Comparison of ENCODE assay signal across 8 cellular contexts in genomic region chr4:186472948-186473347, GRCh38.
DNase-seq lines count a peak whose midpoint lies in the region; ATAC-seq and TF ChIP-seq lines count a peak whose summit lies in the region.

No MANE protein-coding gene starts in this region.

- BruUV-seq in IMR-90 (replicated peaks; lab: Mats Ljungman, UMichigan), result no TSS peak

- no peak overlapping the region for H2AK5ac ChIP-seq in IMR-90 (ENCODE audit: low read depth, low read length)

- no peak overlapping the region for H2BK5ac ChIP-seq in IMR-90 (ENCODE audit: low read depth, low read length, poor library complexity, severe bottlenecking)

- peaks cover 13% of the 10 kb centered on the region for H3K27me3 Mint-ChIP-seq in brain
- no peaks in the 10 kb centered on the region for H3K27me3 Mint-ChIP-seq in stimulated activated naive CD8-positive, alpha-beta T cell treated with anti-CD3 and anti-CD28 coated beads, Interleukin-15, amount 100 ng/mL, for 72 hours
- no peaks in the 10 kb centered on the region for H3K27me3 Mint-ChIP-seq in CD8-positive, alpha-beta T cell (ENCODE audit: low read depth)

- TF ChIP-seq CTCF in IMR-90 (conservative IDR thresholded peaks at IDR 0.05; ENCODE audit: low read depth, low read length) (peak; percentile 64), brain (conservative IDR thresholded peaks at IDR 0.05) (peak; percentile 73 to 81)
- TF ChIP-seq CTCF in CD8-positive, alpha-beta T cell (IDR thresholded peaks at IDR 0.05), result no peak

- no peak overlapping the region for H4K8ac ChIP-seq in IMR-90 (ENCODE audit: low read depth in 2 of 2, low read length in 2 of 2)

- H3K14ac ChIP-seq in IMR-90 (replicated peaks; ENCODE audit: low read depth, low read length), result no peak overlapping the region

- in situ Hi-C loops in IMR-90 (cut with MboI; ENCODE audit: low sequenced_read_pairs), result no loop called here

- ATAC-seq in IMR-90 (ENCODE audit: low read depth), result peak; percentile 81
- ATAC-seq in stimulated activated naive CD8-positive, alpha-beta T cell treated with anti-CD3 and anti-CD28 coated beads, Interleukin-15, amount 100 ng/mL, for 72 hours, result no peak
- ATAC-seq in CD8-positive, alpha-beta T cell, result no peak

- TF ChIP-seq POLR2A in IMR-90 (IDR thresholded peaks at IDR 0.05; ENCODE audit: low read depth, low read length), result no peak

- H3K9me1 ChIP-seq in IMR-90 (ENCODE audit: insufficient read depth, low read length), result no peaks in the 10 kb centered on the region

- no peaks in the 10 kb centered on the region for H3K79me1 ChIP-seq in IMR-90 (ENCODE audit: low read depth in 1 of 2, low read length in 2 of 2)

- peak; percentile 47 for DNase-seq in COLO829 (ENCODE audit: low spot score)
- peak; percentile 56 for DNase-seq in IMR-90
- DNase-seq in lung microvascular endothelial cell (ENCODE audit: low read depth in 2 of 2), result peak; percentile 7 to 29
- DNase-seq in stimulated activated naive CD8-positive, alpha-beta T cell treated with anti-CD3 and anti-CD28 coated beads, Interleukin-15, amount 100 ng/mL, for 72 hours, result no peak
- DNase-seq in NCI-H1048 (lab: John Stamatoyannopoulos, UW), result no peak
- DNase-seq in NCI-H2107 treated with DMSO at 0.1 percent for 48 hours (lab: John Stamatoyannopoulos, UW; ENCODE audit: unreplicated experiment), result no peak
- DNase-seq in CD8-positive, alpha-beta T cell, result no peak

- H3K18ac ChIP-seq in IMR-90 (ENCODE audit: low read depth, low read length), result no peak overlapping the region

- no peak overlapping the region for H2BK20ac ChIP-seq in IMR-90 (ENCODE audit: low read depth, low read length)

- H3K4me1 ChIP-seq in IMR-90 (ENCODE audit: control insufficient read depth, insufficient read depth, low read length), result 0 out of 2 replicates have a peak, but pooled peaks cover 1% of the 10 kb centered on the region
- H3K4me1 ChIP-seq in CD8-positive, alpha-beta T cell (ENCODE audit: insufficient read depth, low read length), result no peaks in the 10 kb centered on the region

- H4K91ac ChIP-seq in IMR-90 (ENCODE audit: insufficient read depth, low read depth, low read length), result no peak overlapping the region

- H4K20me1 ChIP-seq in IMR-90 (ENCODE audit: insufficient read depth, low read length), result no peaks in the 10 kb centered on the region

- H4K5ac ChIP-seq in IMR-90 (ENCODE audit: low read depth, low read length), result no peak overlapping the region

- no peak overlapping the region for H3K23ac ChIP-seq in IMR-90 (ENCODE audit: low read depth, low read length)

- H3K36me3 Mint-ChIP-seq in brain, result no peaks in the 10 kb centered on the region
- H3K36me3 Mint-ChIP-seq in CD8-positive, alpha-beta T cell, result no peaks in the 10 kb centered on the region

- no CpG with 5 or more reads among the region's 4 CpGs for WGBS in IMR-90 (ENCODE audit: extremely low coverage in 2 of 2, insufficient read length in 1 of 2), 2 experiments

- intact Hi-C loops in IMR-90 (cut with micrococcal nuclease), result loop anchor here (1.0 to 10.0 kb wide), 2 partner anchors 114 to 278 kb away; partner anchors contain the start of gene CYP4V2
- intact Hi-C loops in CD8-positive, alpha-beta T cell (cut with DNase I, micrococcal nuclease), result no loop called here

- no peaks in the 10 kb centered on the region for H3K36me3 ChIP-seq in IMR-90 (ENCODE audit: control insufficient read depth, insufficient read depth, low read length)
- H3K36me3 ChIP-seq in CD8-positive, alpha-beta T cell (ENCODE audit: insufficient read depth, low read length), result no peaks in the 10 kb centered on the region

- no peak overlapping the region for H3K56ac ChIP-seq in IMR-90 (ENCODE audit: extremely low read depth, insufficient read depth, low read length)

- no peak overlapping the region for H2BK120ac ChIP-seq in IMR-90 (ENCODE audit: low read depth, low read length)

- H3K27me3 ChIP-seq in IMR-90 (ENCODE audit: control insufficient read depth, insufficient read depth, low read length), result peaks cover 5% of the 10 kb centered on the region; the same call in 1 of the 2 replicates
- H3K27me3 ChIP-seq in CD8-positive, alpha-beta T cell (ENCODE audit: insufficient read depth, low read length), result no peaks in the 10 kb centered on the region

- H3K4me3 Mint-ChIP-seq in brain, result no peak overlapping the region
- no peak overlapping the region for H3K4me3 Mint-ChIP-seq in stimulated activated naive CD8-positive, alpha-beta T cell treated with anti-CD3 and anti-CD28 coated beads, Interleukin-15, amount 100 ng/mL, for 72 hours
- no peak overlapping the region for H3K4me3 Mint-ChIP-seq in CD8-positive, alpha-beta T cell

- H3K27ac ChIP-seq in IMR-90 (ENCODE audit: insufficient read depth, low read length), result no peak overlapping the region
- H3K27ac ChIP-seq in CD8-positive, alpha-beta T cell (ENCODE audit: low read depth, low read length), result no peak overlapping the region

- no peak overlapping the region for H2AK9ac ChIP-seq in IMR-90 (replicated peaks; ENCODE audit: low read depth, low read length, poor library complexity)

- no peak overlapping the region for H2AFZ ChIP-seq in IMR-90 (replicated peaks; ENCODE audit: low read length, poor library complexity)

- H3K9ac ChIP-seq in IMR-90 (ENCODE audit: low read depth, low read length), result no peak overlapping the region

- dilution Hi-C loops in IMR-90 (cut with HindIII; ENCODE audit: low sequenced_read_pairs, unreplicated experiment), result no loop called here

- POLR2A ChIA-PET in IMR-90 (lab: Charles Lee; ENCODE audit: unreplicated experiment), result no interaction called here
- POLR2A ChIA-PET in CD8-positive, alpha-beta T cell (lab: Charles Lee), result no interaction called here

- H3K9me3 ChIP-seq in IMR-90 (ENCODE audit: control insufficient read depth, insufficient read depth, low read length), result no peaks in the 10 kb centered on the region
- no peaks in the 10 kb centered on the region for H3K9me3 ChIP-seq in CD8-positive, alpha-beta T cell (ENCODE audit: low read length)

- no peak overlapping the region for H3K4ac ChIP-seq in IMR-90 (ENCODE audit: low read depth, low read length)

- H2BK15ac ChIP-seq in IMR-90 (ENCODE audit: low read depth, low read length), result no peak overlapping the region

- H3K27ac Mint-ChIP-seq in brain, result peak overlapping the region in 1 of 5 experiments; percentile 24
- no peak overlapping the region for H3K27ac Mint-ChIP-seq in stimulated activated naive CD8-positive, alpha-beta T cell treated with anti-CD3 and anti-CD28 coated beads, Interleukin-15, amount 100 ng/mL, for 72 hours
- no peak overlapping the region for H3K27ac Mint-ChIP-seq in CD8-positive, alpha-beta T cell

- H3K9me3 Mint-ChIP-seq in brain, result no peaks in the 10 kb centered on the region
- H3K9me3 Mint-ChIP-seq in stimulated activated naive CD8-positive, alpha-beta T cell treated with anti-CD3 and anti-CD28 coated beads, Interleukin-15, amount 100 ng/mL, for 72 hours, result no peaks in the 10 kb centered on the region
- H3K9me3 Mint-ChIP-seq in CD8-positive, alpha-beta T cell, result no peaks in the 10 kb centered on the region

- CTCF ChIA-PET in IMR-90 (lab: Yijun Ruan, JAX), result interaction anchor here (1.2 kb wide), 1 partner anchor 114 kb away, joined by 6 read pairs; no protein-coding TSS in a partner anchor
- CTCF ChIA-PET in CD8-positive, alpha-beta T cell (lab: Charles Lee), result no interaction called here

- no peak overlapping the region for H3K4me3 ChIP-seq in IMR-90 (ENCODE audit: insufficient read depth, low read depth, low read length)
- H3K4me3 ChIP-seq in CD8-positive, alpha-beta T cell (ENCODE audit: low read depth, low read length), result no peak overlapping the region

- H3K4me1 Mint-ChIP-seq in brain, result no peaks in the 10 kb centered on the region
- H3K4me1 Mint-ChIP-seq in stimulated activated naive CD8-positive, alpha-beta T cell treated with anti-CD3 and anti-CD28 coated beads, Interleukin-15, amount 100 ng/mL, for 72 hours, result no peaks in the 10 kb centered on the region
- H3K4me1 Mint-ChIP-seq in CD8-positive, alpha-beta T cell (ENCODE audit: low read depth), result no peaks in the 10 kb centered on the region

- peak; percentile 49 for TF ChIP-seq RAD21 in IMR-90 (IDR thresholded peaks at IDR 0.05; ENCODE audit: low read length)

- peak overlapping the region; percentile 79 for H3K4me2 ChIP-seq in IMR-90 (ENCODE audit: low read depth, low read length)

TF ChIP-seq in IMR-90, 13 proteins besides CTCF, POLR2A, EP300 and RAD21:
- TF ChIP-seq CEBPB (IDR thresholded peaks at IDR 0.05; ENCODE audit: low read depth, low read length) (no peak), SMC3 (IDR thresholded peaks at IDR 0.05; ENCODE audit: low read depth, low read length) (peak; percentile 49)

Comparison
In these comparisons a context has a peak if more than half of its experiments do, and no peak if none do; other contexts are left out.
1. DNase-seq: peak in COLO829 (single experiment), IMR-90 (single experiment) and lung microvascular endothelial cell (2 of 2); none in stimulated activated naive CD8-positive, alpha-beta T cell treated with anti-CD3 and anti-CD28 coated beads, Interleukin-15, amount 100 ng/mL, for 72 hours (0 of 2), NCI-H1048 (single experiment), NCI-H2107 treated with DMSO at 0.1 percent for 48 hours (single experiment) and CD8-positive, alpha-beta T cell (0 of 7).